39 cellular contexts compared by ENCODE assay signal in the genomic region with DNA sequence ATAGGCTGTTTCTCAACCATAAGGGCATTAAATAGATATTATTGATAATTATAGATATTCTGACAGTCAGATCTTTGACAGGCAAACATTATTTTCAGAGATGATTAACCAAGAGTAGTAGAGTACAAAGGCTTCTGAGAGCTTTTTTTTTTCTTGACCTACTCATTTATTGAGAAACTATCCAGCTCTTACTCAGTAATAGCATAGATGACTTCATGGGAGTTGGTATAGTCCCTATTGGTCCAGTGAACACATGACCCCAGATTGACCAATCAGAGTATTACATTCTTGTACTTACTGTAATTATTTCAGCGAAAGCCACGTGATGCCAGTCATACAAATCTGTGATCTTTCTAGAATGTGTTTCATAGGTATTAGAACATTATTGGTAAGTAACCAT.
"Had no signal": no experiment of that assay in that cellular context is flagged by ENCODE, and none has a peak within 500 bp of the region (broad histone marks: within the 10 kb centered on the region; RNA-seq: fewer than 3 reads in every experiment).

No MANE protein-coding gene starts in this region.

- H3K36me3 ChIP-seq: brain microvascular endothelial cell, cardiac muscle cell, Peyer's patch had no signal

- H3K27ac Mint-ChIP-seq: activated CD4-positive, alpha-beta T cell treated with anti-CD3 and anti-CD28 coated beads for 36 hours; activated CD4-positive, alpha-beta T cell treated with anti-CD3 and anti-CD28 coated beads, Interleukin-2, amount 10 ng/mL, durations not matched to agents 7 days and 5 days; activated naive CD4-positive, alpha-beta T cell treated with anti-CD3 and anti-CD28 coated beads, Interleukin-2, amount 10 ng/mL, durations not matched to agents 7 days and 5 days; activated naive CD8-positive, alpha-beta T cell; activated naive CD8-positive, alpha-beta T cell treated with anti-CD3 and anti-CD28 coated beads, Interleukin-2, amount 50 U/mL, for 24 hours; activated T-helper 1 cell treated with anti-CD3 and anti-CD28 coated beads, Interleukin-12 subunit alpha, Interleukin-12 subunit beta, Interleukin-2, Interleukin-4 antibody, amounts not matched to agents 30 ng/mL and 10 ng/mL and 1 ng/mL, durations not matched to agents 14 hours and 24 hours and 36 hours; WTC11 had no signal

- H3K9me3 ChIP-seq: Peyer's patch had no signal

- H3K4me1 ChIP-seq: Peyer's patch had no signal

- H3K27me3 ChIP-seq: brain microvascular endothelial cell, cardiac muscle cell, Peyer's patch had no signal

- H3K27me3 Mint-ChIP-seq: activated CD4-positive, alpha-beta T cell treated with anti-CD3 and anti-CD28 coated beads for 36 hours; activated CD4-positive, alpha-beta T cell treated with anti-CD3 and anti-CD28 coated beads, Interleukin-2, amount 10 ng/mL, durations not matched to agents 7 days and 5 days; activated naive CD4-positive, alpha-beta T cell treated with anti-CD3 and anti-CD28 coated beads, Interleukin-2, amount 10 ng/mL, durations not matched to agents 7 days and 5 days; activated naive CD8-positive, alpha-beta T cell; activated naive CD8-positive, alpha-beta T cell treated with anti-CD3 and anti-CD28 coated beads, Interleukin-2, amount 50 U/mL, for 24 hours; central memory CD8-positive, alpha-beta T cell had no signal

- ATAC-seq: activated CD4-positive, alpha-beta T cell treated with anti-CD3 and anti-CD28 coated beads for 36 hours; activated CD4-positive, CD25-positive, alpha-beta regulatory T cell treated with anti-CD3 and anti-CD28 coated beads, Interleukin-2, amount 50 U/mL, for 24 hours; activated naive CD8-positive, alpha-beta T cell treated with anti-CD3 and anti-CD28 coated beads, Interleukin-2, amount 50 U/mL, for 24 hours; activated T-cell treated with anti-CD3 and anti-CD28 coated beads, Interleukin-2, amount 50 U/mL, for 4 hours; PC-3; WTC11 had no signal

- H3K27ac ChIP-seq: brain microvascular endothelial cell, cardiac muscle cell, coronary artery, Peyer's patch had no signal

- H3K9me3 Mint-ChIP-seq: activated CD4-positive, alpha-beta T cell treated with anti-CD3 and anti-CD28 coated beads, Interleukin-2, amount 10 ng/mL, durations not matched to agents 7 days and 5 days; activated naive CD4-positive, alpha-beta T cell treated with anti-CD3 and anti-CD28 coated beads, Interleukin-2, amount 10 ng/mL, durations not matched to agents 7 days and 5 days; activated T-helper 1 cell treated with anti-CD3 and anti-CD28 coated beads, Interleukin-12 subunit alpha, Interleukin-12 subunit beta, Interleukin-2, Interleukin-4 antibody, amounts not matched to agents 30 ng/mL and 10 ng/mL and 1 ng/mL, durations not matched to agents 14 hours and 24 hours and 36 hours; WTC11 had no signal

- H3K4me3 Mint-ChIP-seq: activated CD4-positive, alpha-beta T cell treated with anti-CD3 and anti-CD28 coated beads for 36 hours; activated CD4-positive, alpha-beta T cell treated with anti-CD3 and anti-CD28 coated beads, Interleukin-2, amount 10 ng/mL, durations not matched to agents 7 days and 5 days; activated naive CD4-positive, alpha-beta T cell treated with anti-CD3 and anti-CD28 coated beads, Interleukin-2, amount 10 ng/mL, durations not matched to agents 7 days and 5 days; activated naive CD8-positive, alpha-beta T cell; activated naive CD8-positive, alpha-beta T cell treated with anti-CD3 and anti-CD28 coated beads, Interleukin-2, amount 50 U/mL, for 24 hours; activated T-cell treated with anti-CD3 and anti-CD28 coated beads, Interleukin-2, amount 50 U/mL, for 4 hours; activated T-helper 1 cell treated with anti-CD3 and anti-CD28 coated beads, Interleukin-12 subunit alpha, Interleukin-12 subunit beta, Interleukin-2, Interleukin-4 antibody, amounts not matched to agents 30 ng/mL and 10 ng/mL and 1 ng/mL, durations not matched to agents 14 hours and 24 hours and 36 hours; central memory CD8-positive, alpha-beta T cell; WTC11 had no signal

- H3K4me3 ChIP-seq: cardiac muscle cell, coronary artery, Peyer's patch had no signal

- DNase-seq: activated CD4-positive, alpha-beta T cell treated with anti-CD3 and anti-CD28 coated beads for 36 hours; activated CD4-positive, alpha-beta T cell treated with anti-CD3 and anti-CD28 coated beads, Interleukin-2, amount 10 ng/mL, durations not matched to agents 7 days and 5 days; activated CD4-positive, alpha-beta T cell treated with anti-CD3 and anti-CD28 coated beads, Interleukin-2, amount 50 U/mL, for 48 hours; activated CD8-positive, alpha-beta memory T cell treated with anti-CD3 and anti-CD28 coated beads, Interleukin-2, amount 50 U/mL, for 4 hours; activated gamma-delta T cell treated with Interleukin-2 at 50 U/mL for 16 hours; activated naive CD4-positive, alpha-beta T cell treated with anti-CD3 and anti-CD28 coated beads, Interleukin-2, amount 10 ng/mL, durations not matched to agents 7 days and 5 days; activated naive CD8-positive, alpha-beta T cell treated with anti-CD3 and anti-CD28 coated beads, Interleukin-2, amount 50 U/mL, for 24 hours; activated T-cell treated with anti-CD3 and anti-CD28 coated beads for 4 hours; activated T-cell treated with anti-CD3 and anti-CD28 coated beads, Interleukin-2, amount 50 U/mL, for 4 hours; amniotic stem cell; aorta; brain microvascular endothelial cell; Kasumi-1; MM.1S; MV-4-11; NCI-H1092; NCI-H1436 treated with DMSO at 0.1 percent for 48 hours; NCI-H187; NCI-H2029 treated with DMSO at 0.1 percent for 48 hours; NCI-H2107; NCI-H2171; NCI-H510A; NCI-H526; NCI-H748 treated with DMSO at 0.1 percent for 48 hours; NK-92 treated with Interleukin-12 subunit alpha and Interleukin-12 subunit beta, amount 100 ng/mL, for 24 hours; PC-3; Peyer's patch; Right ventricle myocardium superior; SW 1271; T-helper 1 cell; T-helper 2 cell; T-helper 9 cell had no signal

- H3K36me3 Mint-ChIP-seq: activated naive CD4-positive, alpha-beta T cell treated with anti-CD3 and anti-CD28 coated beads, Interleukin-2, amount 10 ng/mL, durations not matched to agents 7 days and 5 days; activated naive CD8-positive, alpha-beta T cell; WTC11 had no signal

- H3K4me1 Mint-ChIP-seq: activated CD4-positive, alpha-beta T cell treated with anti-CD3 and anti-CD28 coated beads for 36 hours; activated CD4-positive, alpha-beta T cell treated with anti-CD3 and anti-CD28 coated beads, Interleukin-2, amount 10 ng/mL, durations not matched to agents 7 days and 5 days; activated naive CD4-positive, alpha-beta T cell treated with anti-CD3 and anti-CD28 coated beads, Interleukin-2, amount 10 ng/mL, durations not matched to agents 7 days and 5 days; activated naive CD8-positive, alpha-beta T cell treated with anti-CD3 and anti-CD28 coated beads, Interleukin-2, amount 50 U/mL, for 24 hours; central memory CD8-positive, alpha-beta T cell; WTC11 had no signal
